In genomic region chr1:153538315-153538821, GRCh38 we compare ENCODE assay signal across 10 cellular contexts.
DNase-seq lines count a peak whose midpoint lies in the region; ATAC-seq and TF ChIP-seq lines count a peak whose summit lies in the region.
"Had no signal": no experiment of that assay in that cellular context is flagged by ENCODE, and none has a peak within 500 bp of the region (broad histone marks: within the 10 kb centered on the region; RNA-seq: fewer than 3 reads in every experiment).

No MANE protein-coding gene starts in this region.

- H3K4me3 ChIP-seq in HEK293 (ENCODE audit: low read depth, low read length) (no peak overlapping the region), iPS DF 6.9 (ENCODE audit: low read length) (no peak overlapping the region)

- TF ChIP-seq CTCF in AG09319 (IDR thresholded peaks at IDR 0.05; ENCODE audit: low read depth, low read length) (peak; percentile 0; the same call in 1 of the 2 replicates), HEK293 (tag by site-specific recombination; IDR thresholded peaks at IDR 0.05) (no peak)

- H3K27me3 ChIP-seq in iPS DF 6.9 (ENCODE audit: control insufficient read depth, insufficient read depth, low read length), result no peaks in the 10 kb centered on the region

- no CpG with 5 or more reads among the region's 6 CpGs for WGBS in iPS DF 6.9 (ENCODE audit: insufficient coverage, insufficient read length)

- POLR2A ChIA-PET in HEK293 (lab: Yijun Ruan, JAX), result no interaction called here

- H3K4me1 ChIP-seq in HEK293 (ENCODE audit: control insufficient read depth, insufficient read depth, low read length), result no peaks in the 10 kb centered on the region
- H3K4me1 ChIP-seq in iPS DF 6.9 (ENCODE audit: control insufficient read depth, insufficient read depth, low read length), result peaks cover 13% of the 10 kb centered on the region; the same call in 1 of the 2 replicates

- CTCF ChIA-PET in HEK293 (lab: Yijun Ruan, JAX), result no interaction called here

- no peak for ATAC-seq in GM19397 (IDR thresholded peaks at IDR 0.05; ENCODE audit: unreplicated experiment)

- H3K27ac ChIP-seq in HEK293 (ENCODE audit: extremely low read depth, low read depth, low read length), result no peak overlapping the region
- no peak overlapping the region for H3K27ac ChIP-seq in iPS DF 6.9 (ENCODE audit: low read length)

- H3K36me3 ChIP-seq in HEK293 (ENCODE audit: control insufficient read depth in 2 of 2, insufficient read depth in 1 of 2, low read length in 2 of 2) (no peaks in the 10 kb centered on the region), iPS DF 6.9 (ENCODE audit: control insufficient read depth, insufficient read depth, low read length) (no peaks in the 10 kb centered on the region)

- H3K9me3 ChIP-seq in HEK293 (ENCODE audit: control insufficient read depth, insufficient read depth, low read depth, low read length), result no peaks in the 10 kb centered on the region
- H3K9me3 ChIP-seq in iPS DF 6.9 (ENCODE audit: control insufficient read depth, insufficient read depth, low read length), result no peaks in the 10 kb centered on the region

- DNase-seq in AG09319 (ENCODE audit: extremely low read depth, low read depth), result no peak
- DNase-seq in SHP77 treated with DMSO at 0.1 percent for 48 hours (lab: John Stamatoyannopoulos, UW), result peak; percentile 81
- DNase-seq in iPS DF 6.9 (ENCODE audit: low read depth, low spot score), result peak; percentile 43
- DNase-seq in activated CD8-positive, alpha-beta memory T cell treated with anti-CD3 and anti-CD28 coated beads for 24 hours, result no peak
- DNase-seq in HuH-7 (ENCODE audit: low spot score), result no peak
- DNase-seq in DMS79 (lab: John Stamatoyannopoulos, UW), result no peak
- DNase-seq: GOT3, NCI-H1048 had no signal

TF ChIP-seq in HEK293, 187 proteins besides CTCF, POLR2A, EP300 and RAD21:
- no peak for TF ChIP-seq ZFP3 (tag by site-specific recombination; IDR thresholded peaks at IDR 0.05; ENCODE audit: low read depth)
- TF ChIP-seq SCRT1 (tag by site-specific recombination; IDR thresholded peaks at IDR 0.05; ENCODE audit: borderline replicate concordance), result 0 out of 2 replicates have a peak, but pooled peaks have one; percentile 24
- TF ChIP-seq KLF1 (tag by site-specific recombination; IDR thresholded peaks at IDR 0.05), result peak; percentile 64
- no peak for TF ChIP-seq PATZ1 (tag by site-specific recombination; IDR thresholded peaks at IDR 0.05)
- TF ChIP-seq SCRT2 (tag by site-specific recombination; IDR thresholded peaks at IDR 0.05), result peak; percentile 76
- no peak for TF ChIP-seq ZNF654 (tag by site-specific recombination; IDR thresholded peaks at IDR 0.05; ENCODE audit: low read depth)
- TF ChIP-seq SP2 (tag by site-specific recombination; IDR thresholded peaks at IDR 0.05), result peak; percentile 29
- TF ChIP-seq ZNF473 (tag by site-specific recombination; IDR thresholded peaks at IDR 0.05), result no peak
- TF ChIP-seq ZSCAN30 (tag by site-specific recombination; IDR thresholded peaks at IDR 0.05), result no peak
- peak; percentile 33; the same call in 1 of the 2 replicates for TF ChIP-seq KLF17 (tag by site-specific recombination; IDR thresholded peaks at IDR 0.05)
- TF ChIP-seq ZNF169 (tag by site-specific recombination; IDR thresholded peaks at IDR 0.05), result no peak
- TF ChIP-seq SALL2 (tag by site-specific recombination; IDR thresholded peaks at IDR 0.05; ENCODE audit: borderline replicate concordance), result no peak
- TF ChIP-seq SP3 (tag by site-specific recombination; IDR thresholded peaks at IDR 0.05), result 0 out of 2 replicates have a peak, but pooled peaks have one; percentile 22
- TF ChIP-seq ZBTB8A (tag by site-specific recombination; IDR thresholded peaks at IDR 0.05), result 0 out of 2 replicates have a peak, but pooled peaks have one; percentile 29
- TF ChIP-seq IKZF3 (tag by site-specific recombination; IDR thresholded peaks at IDR 0.05), result 0 out of 2 replicates have a peak, but pooled peaks have one; percentile 10
TF ChIP-seq in HEK293: peak in this region for 8.

Comparison
In these comparisons a context has a peak if more than half of its experiments do, and no peak if none do; other contexts are left out.
1. DNase-seq: peak in SHP77 treated with DMSO at 0.1 percent for 48 hours (single experiment) and iPS DF 6.9 (single experiment); none in AG09319 (single experiment), activated CD8-positive, alpha-beta memory T cell treated with anti-CD3 and anti-CD28 coated beads for 24 hours (single experiment), HuH-7 (single experiment) and DMS79 (single experiment).